Comparison of ENCODE assay signal across 8 cellular contexts in the genomic region with DNA sequence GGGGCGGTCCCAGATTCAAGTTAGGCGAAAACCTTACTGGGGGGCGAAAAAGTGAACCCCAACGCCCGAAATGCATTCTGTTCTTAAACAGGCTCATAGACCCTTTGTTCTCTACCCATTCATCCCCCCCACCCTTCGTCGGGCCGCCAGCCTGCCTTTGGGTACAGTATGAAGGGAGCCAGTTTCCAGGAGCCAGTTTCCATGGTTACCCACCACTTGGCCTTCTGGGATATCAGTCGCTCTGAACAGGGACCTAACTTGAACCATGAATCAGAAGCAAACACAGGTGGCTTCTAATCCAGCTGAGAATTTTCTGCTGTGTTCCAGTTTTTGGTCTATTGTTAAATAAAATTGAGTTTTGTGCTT. TPM values are rescaled to one million over a fixed set of nuclear protein-coding genes. Genes with fewer than 3 reads are reported as not detected.
DNase-seq lines count a peak whose midpoint lies in the region; ATAC-seq and TF ChIP-seq lines count a peak whose summit lies in the region.

No MANE protein-coding gene starts in this region.

- POLR2A ChIA-PET in GM10248 (lab: Yijun Ruan, JAX) = interaction anchor here (0.6 kb wide), 1 partner anchor 34 kb away, joined by 5 read pairs; no protein-coding TSS in a partner anchor

- TF ChIP-seq CTCF in GM10248 (IDR thresholded peaks at IDR 0.05; ENCODE audit: control extremely low read depth, extremely low read depth, low read depth, missing control alignments) (no peak), kidney epithelial cell (IDR thresholded peaks at IDR 0.05; ENCODE audit: insufficient read depth, low read length, poor library complexity, severe bottlenecking) (no peak)

- CTCF ChIA-PET in GM10248 (lab: Yijun Ruan, JAX) = interaction anchor here (1.0 kb wide), 1 partner anchor 44 kb away, joined by 4 read pairs; no protein-coding TSS in a partner anchor

- DNase-seq in GM10248 (ENCODE audit: extremely low spot score) (peak; percentile 77), NCI-H2171 (lab: John Stamatoyannopoulos, UW) (peak; percentile 15), cerebellum (ENCODE audit: low spot score) (peak; percentile 84), kidney epithelial cell (ENCODE audit: low read depth) (peak; percentile 77)
- peak; percentile 4 to 5 for DNase-seq in stimulated activated CD4-positive, alpha-beta T cell treated with anti-CD3 and anti-CD28 coated beads, Interleukin-15, amount 100 ng/mL, for 1 hour (ENCODE audit: low read depth in 1 of 2, low spot score in 1 of 2)

- no peaks in the 10 kb centered on the region for H3K36me3 ChIP-seq in kidney epithelial cell (ENCODE audit: control insufficient read depth, insufficient read depth, low read length)

- H3K27me3 ChIP-seq in kidney epithelial cell (ENCODE audit: control insufficient read depth, insufficient read depth, low read length) = no peaks in the 10 kb centered on the region

- peak; percentile 51 for ATAC-seq in HG02885 (IDR thresholded peaks at IDR 0.05; ENCODE audit: poor library complexity, unreplicated experiment)
- peak; percentile 72 to 76 for ATAC-seq in activated CD4-positive, CD25-positive, alpha-beta regulatory T cell treated with anti-CD3 and anti-CD28 coated beads, Interleukin-2, amount 50 U/mL, for 24 hours
- no peak for ATAC-seq in GM18519 (IDR thresholded peaks at IDR 0.05; ENCODE audit: low FRiP score, unreplicated experiment)

- H3K4me3 ChIP-seq in kidney epithelial cell (ENCODE audit: low read depth, low read length) = peak overlapping the region; percentile 100

RNA-seq across cellular contexts. Expression of gene DHX40, which starts 0.5 kb away (rescaled TPM):
- total RNA-seq in cerebellum (63.4 TPM), kidney epithelial cell (40.8 and 42.9 TPM in 2 replicates)

RNA-seq across cellular contexts. Expression of gene CLTC, which starts 53.8 kb away (rescaled TPM):
- total RNA-seq in cerebellum = 283 TPM
- total RNA-seq in kidney epithelial cell = 296 and 337 TPM in 2 replicates

Comparison
In these comparisons a context has a peak if more than half of its experiments do, and no peak if none do; other contexts are left out.
1. DNase-seq: peak in every context shown above with its lines; median percentile 84 in cerebellum; 77 in GM10248; 77 in kidney epithelial cell; 15 in NCI-H2171; 4 in stimulated activated CD4-positive, alpha-beta T cell treated with anti-CD3 and anti-CD28 coated beads, Interleukin-15, amount 100 ng/mL, for 1 hour.